In genomic region chr10:3652886-3653285, GRCh38 we compare ENCODE assay signal across 11 cellular contexts.
DNase-seq lines count a peak whose midpoint lies in the region; ATAC-seq and TF ChIP-seq lines count a peak whose summit lies in the region.
"Had no signal": no experiment of that assay in that cellular context is flagged by ENCODE, and none has a peak within 500 bp of the region (broad histone marks: within the 10 kb centered on the region; RNA-seq: fewer than 3 reads in every experiment).

No MANE protein-coding gene starts in this region.

- H3K4me1 Mint-ChIP-seq in activated CD4-positive, alpha-beta T cell treated with anti-CD3 and anti-CD28 coated beads for 36 hours, result peaks cover 24% of the 10 kb centered on the region
- peaks cover 18% of the 10 kb centered on the region for H3K4me1 Mint-ChIP-seq in activated B cell treated with CpG ODN at 0.5 μM for 24 hours
- peaks cover 27% of the 10 kb centered on the region for H3K4me1 Mint-ChIP-seq in stimulated activated memory B cell treated with anti-CD40 and anti-IgM and Interleukin-4, amounts not matched to agents 10 μg/mL and 1 μg/mL and 100 μg/mL, for 72 hours

- H3K27ac Mint-ChIP-seq in activated CD4-positive, alpha-beta T cell treated with anti-CD3 and anti-CD28 coated beads for 36 hours, result peak overlapping the region; percentile 61
- no peak overlapping the region for H3K27ac Mint-ChIP-seq in activated B cell treated with CpG ODN at 0.5 μM for 24 hours
- H3K27ac Mint-ChIP-seq in stimulated activated memory B cell treated with anti-CD40 and anti-IgM and Interleukin-4, amounts not matched to agents 10 μg/mL and 1 μg/mL and 100 μg/mL, for 72 hours, result peak overlapping the region; percentile 51

- CTCF ChIA-PET in activated CD4-positive, alpha-beta T cell treated with anti-CD3 and anti-CD28 coated beads for 36 hours (lab: Charles Lee), result interaction anchor here (0.7 to 1.6 kb wide), 3 partner anchors 21 to 398 kb away, joined by 3 to 4 read pairs (median 4); no protein-coding TSS in a partner anchor
- CTCF ChIA-PET in activated B cell treated with CpG ODN at 0.5 μM for 24 hours (lab: Charles Lee), result interaction anchor here (0.6 to 0.9 kb wide), 2 partner anchors 30 to 66 kb away, joined by 3 read pairs; no protein-coding TSS in a partner anchor

- peak overlapping the region; percentile 34 for H3K4me3 ChIP-seq in fibroblast of mammary gland (ENCODE audit: control insufficient read depth, low read depth, low read length)

- no peaks in the 10 kb centered on the region for H3K36me3 Mint-ChIP-seq in activated CD4-positive, alpha-beta T cell treated with anti-CD3 and anti-CD28 coated beads for 36 hours (ENCODE audit: low read depth)
- H3K36me3 Mint-ChIP-seq in activated B cell treated with CpG ODN at 0.5 μM for 24 hours (ENCODE audit: low read depth), result no peaks in the 10 kb centered on the region
- no peaks in the 10 kb centered on the region for H3K36me3 Mint-ChIP-seq in stimulated activated memory B cell treated with anti-CD40 and anti-IgM and Interleukin-4, amounts not matched to agents 10 μg/mL and 1 μg/mL and 100 μg/mL, for 72 hours

- peak; percentile 61 for DNase-seq in activated CD4-positive, alpha-beta T cell treated with anti-CD3 and anti-CD28 coated beads for 36 hours
- no peak for DNase-seq in activated CD4-positive, alpha-beta T cell treated with anti-CD3 and anti-CD28 coated beads for 1 hour
- no peak for DNase-seq in activated B cell treated with CpG ODN at 0.5 μM for 24 hours
- peak; percentile 52 for DNase-seq in fibroblast of mammary gland (ENCODE audit: low read depth)
- DNase-seq in Kasumi-1 (lab: John Stamatoyannopoulos, UW), result no peak
- DNase-seq: 8988T, NCI-H524 had no signal

- H3K27me3 Mint-ChIP-seq in activated CD4-positive, alpha-beta T cell treated with anti-CD3 and anti-CD28 coated beads for 36 hours, result peaks cover 14% of the 10 kb centered on the region
- H3K27me3 Mint-ChIP-seq in activated B cell treated with CpG ODN at 0.5 μM for 24 hours, result no peaks in the 10 kb centered on the region
- H3K27me3 Mint-ChIP-seq in stimulated activated memory B cell treated with anti-CD40 and anti-IgM and Interleukin-4, amounts not matched to agents 10 μg/mL and 1 μg/mL and 100 μg/mL, for 72 hours, result no peaks in the 10 kb centered on the region

- POLR2A ChIA-PET in activated CD4-positive, alpha-beta T cell treated with anti-CD3 and anti-CD28 coated beads for 36 hours (lab: Charles Lee), result interaction anchor here (0.7 to 0.8 kb wide), 2 partner anchors 42 to 108 kb away, joined by 3 read pairs; no protein-coding TSS in a partner anchor
- POLR2A ChIA-PET in activated B cell treated with CpG ODN at 0.5 μM for 24 hours (lab: Charles Lee), result interaction anchor here (1.0 kb wide), 1 partner anchor 133 kb away, joined by 3 read pairs; the partner anchor contains the start of gene KLF6

- intact Hi-C loops in activated CD4-positive, alpha-beta T cell treated with anti-CD3 and anti-CD28 coated beads for 36 hours (cut with DNase I, micrococcal nuclease), result no loop called here
- intact Hi-C loops in activated B cell treated with CpG ODN at 0.5 μM for 24 hours (cut with micrococcal nuclease), result loop anchor here (10.0 kb wide), 1 partner anchor 102 kb away; no protein-coding TSS in a partner anchor

- peak; percentile 90 for ATAC-seq in activated CD4-positive, alpha-beta T cell treated with anti-CD3 and anti-CD28 coated beads for 36 hours
- ATAC-seq in activated B cell treated with CpG ODN at 0.5 μM for 24 hours (ENCODE audit: low read depth) (no peak), GM19467 (IDR thresholded peaks at IDR 0.05; ENCODE audit: unreplicated experiment) (no peak), HG03571 (IDR thresholded peaks at IDR 0.05; ENCODE audit: unreplicated experiment) (no peak)
- ATAC-seq in stimulated activated memory B cell treated with anti-CD40 and anti-IgM and Interleukin-4, amounts not matched to agents 10 μg/mL and 1 μg/mL and 100 μg/mL, for 72 hours, result no peak
- ATAC-seq: HepG2 had no signal

- H3K4me3 Mint-ChIP-seq in activated CD4-positive, alpha-beta T cell treated with anti-CD3 and anti-CD28 coated beads for 36 hours, result peak overlapping the region; percentile 50
- H3K4me3 Mint-ChIP-seq in activated B cell treated with CpG ODN at 0.5 μM for 24 hours, result peak overlapping the region; percentile 21
- H3K4me3 Mint-ChIP-seq in stimulated activated memory B cell treated with anti-CD40 and anti-IgM and Interleukin-4, amounts not matched to agents 10 μg/mL and 1 μg/mL and 100 μg/mL, for 72 hours, result no peak overlapping the region

- TF ChIP-seq CTCF in activated B cell treated with CpG ODN at 0.5 μM for 24 hours (IDR thresholded peaks at IDR 0.05) (no peak), fibroblast of mammary gland (conservative IDR thresholded peaks at IDR 0.05; ENCODE audit: control insufficient read depth, insufficient read depth, low read depth, low read length) (no peak)

- H3K9me3 Mint-ChIP-seq in activated CD4-positive, alpha-beta T cell treated with anti-CD3 and anti-CD28 coated beads for 36 hours (ENCODE audit: low read depth), result no peaks in the 10 kb centered on the region
- no peaks in the 10 kb centered on the region for H3K9me3 Mint-ChIP-seq in activated B cell treated with CpG ODN at 0.5 μM for 24 hours
- no peaks in the 10 kb centered on the region for H3K9me3 Mint-ChIP-seq in stimulated activated memory B cell treated with anti-CD40 and anti-IgM and Interleukin-4, amounts not matched to agents 10 μg/mL and 1 μg/mL and 100 μg/mL, for 72 hours

Comparison
In these comparisons a context has a peak if more than half of its experiments do, and no peak if none do; other contexts are left out.
1. DNase-seq: peak in activated CD4-positive, alpha-beta T cell treated with anti-CD3 and anti-CD28 coated beads for 36 hours (single experiment) and fibroblast of mammary gland (single experiment); none in activated CD4-positive, alpha-beta T cell treated with anti-CD3 and anti-CD28 coated beads for 1 hour (single experiment), activated B cell treated with CpG ODN at 0.5 μM for 24 hours (single experiment) and Kasumi-1 (0 of 2).